Comparison of ENCODE assay signal across 12 cellular contexts in genomic region chr10:103822795-103823194, GRCh38. TPM values are rescaled to one million over a fixed set of nuclear protein-coding genes. Genes with fewer than 3 reads are reported as not detected.
A peak's percentile ranks its signal among the peaks of the same experiment; 100 is the strongest.
DNase-seq lines count a peak whose midpoint lies in the region; TF ChIP-seq lines count a peak whose summit lies in the region.
"Had no signal": no experiment of that assay in that cellular context is flagged by ENCODE, and none has a peak within 500 bp of the region (broad histone marks: within the 10 kb centered on the region; RNA-seq: fewer than 3 reads in every experiment).

No MANE protein-coding gene starts in this region.

- H3K36me3 ChIP-seq in BLaER1: no peaks in the 10 kb centered on the region
- H3K36me3 ChIP-seq in HEK293 (ENCODE audit: control insufficient read depth in 2 of 2, insufficient read depth in 1 of 2, low read length in 2 of 2): no peaks in the 10 kb centered on the region

- no peaks in the 10 kb centered on the region for H3K27me3 ChIP-seq in BLaER1

- DNase-seq in fibroblast of the aortic adventitia (ENCODE audit: low read depth) (peak; percentile 42), type B pancreatic cell (ENCODE audit: extremely low spot score, unreplicated experiment) (no peak), GM13976 (ENCODE audit: low spot score) (no peak), GM19238 (ENCODE audit: insufficient read length, low spot score) (no peak)
- DNase-seq: Caco-2; CD4-positive, alpha-beta T cell had no signal

- H3K9me3 ChIP-seq in BLaER1: no peaks in the 10 kb centered on the region
- no peaks in the 10 kb centered on the region for H3K9me3 ChIP-seq in HEK293 (ENCODE audit: control insufficient read depth, insufficient read depth, low read depth, low read length)
- H3K9me3 ChIP-seq: Caco-2 had no signal

- peak overlapping the region; percentile 65; the same call in 1 of the 2 replicates for H3K9ac ChIP-seq in BLaER1

- no peak overlapping the region for H3K4me3 ChIP-seq in BLaER1
- H3K4me3 ChIP-seq in HEK293 (ENCODE audit: low read depth, low read length): no peak overlapping the region
- H3K4me3 ChIP-seq in fibroblast of the aortic adventitia (ENCODE audit: low read depth, low read length): no peak overlapping the region
- H3K4me3 ChIP-seq: GM23338 had no signal

- peaks cover 4% of the 10 kb centered on the region for H3K36me3 Mint-ChIP-seq in type B pancreatic cell
- H3K36me3 Mint-ChIP-seq: IgD-negative memory B cell had no signal

- no peaks in the 10 kb centered on the region for H3K9me3 Mint-ChIP-seq in type B pancreatic cell
- H3K9me3 Mint-ChIP-seq: CD4-positive, alpha-beta T cell; GM23338; IgD-negative memory B cell had no signal

- POLR2A ChIA-PET in HEK293 (lab: Yijun Ruan, JAX): no interaction called here

- H3K27ac Mint-ChIP-seq in type B pancreatic cell: no peak overlapping the region
- H3K27ac Mint-ChIP-seq: B cell; CD4-positive, alpha-beta T cell; GM23338; IgD-negative memory B cell had no signal

- peak overlapping the region; percentile 87 for H3K4me2 ChIP-seq in BLaER1
- H3K4me2 ChIP-seq: GM23338 had no signal

- H3K27ac ChIP-seq in BLaER1: peak overlapping the region; percentile 62
- H3K27ac ChIP-seq in HEK293 (ENCODE audit: extremely low read depth, low read depth, low read length): no peak overlapping the region
- H3K27ac ChIP-seq: C4-2B had no signal

- in situ Hi-C loops in GM13976 (cut with MboI; ENCODE audit: low sequenced_read_pairs, unreplicated experiment): no loop called here

- CTCF ChIA-PET in HEK293 (lab: Yijun Ruan, JAX): interaction anchor here (0.6 to 1.6 kb wide), 4 partner anchors 32 to 111 kb away, joined by 3 to 6 read pairs (median 4); partner anchors contain the start of gene SH3PXD2A

- TF ChIP-seq CTCF in HEK293 (tag by site-specific recombination; IDR thresholded peaks at IDR 0.05): no peak
- TF ChIP-seq CTCF in fibroblast of the aortic adventitia (IDR thresholded peaks at IDR 0.05; ENCODE audit: insufficient read depth, low read length): no peak
- TF ChIP-seq CTCF in type B pancreatic cell (conservative IDR thresholded peaks at IDR 0.05): no peak
- no peak for TF ChIP-seq CTCF in GM13976 (IDR thresholded peaks at IDR 0.05; ENCODE audit: borderline replicate concordance, control extremely low read depth, extremely low read depth, insufficient read depth, missing control alignments)

- peaks cover 54% of the 10 kb centered on the region for H3K4me1 Mint-ChIP-seq in type B pancreatic cell (ENCODE audit: unreplicated experiment)
- H3K4me1 Mint-ChIP-seq: B cell, IgD-negative memory B cell had no signal

- H3K27me3 Mint-ChIP-seq in type B pancreatic cell: peaks cover 8% of the 10 kb centered on the region

- H4K20me1 ChIP-seq in BLaER1: peaks cover 46% of the 10 kb centered on the region

- H3K4me3 Mint-ChIP-seq in type B pancreatic cell: peak overlapping the region; percentile 44
- H3K4me3 Mint-ChIP-seq: B cell; CD4-positive, alpha-beta T cell; GM23338 had no signal

- H3K4me1 ChIP-seq in BLaER1: peaks cover 99% of the 10 kb centered on the region
- peaks cover 4% of the 10 kb centered on the region; the same call in 1 of the 2 replicates for H3K4me1 ChIP-seq in HEK293 (ENCODE audit: control insufficient read depth, insufficient read depth, low read length)

TF ChIP-seq in HEK293, 187 proteins besides CTCF, POLR2A, EP300 and RAD21:
- TF ChIP-seq PATZ1 (tag by site-specific recombination; IDR thresholded peaks at IDR 0.05) (no peak), GLIS1 (tag by site-specific recombination; IDR thresholded peaks at IDR 0.05) (peak; percentile 56)

RNA-seq across cellular contexts. Expression of gene SH3PXD2A, which starts 32.6 kb away (rescaled TPM):
- total RNA-seq in fibroblast of the aortic adventitia (ENCODE audit: low replicate concordance) (15.8 and 20.4 TPM in 2 replicates), type B pancreatic cell (ENCODE audit: low replicate concordance) (22.3 and 38.6 TPM in 2 replicates)
